ENCODE assay signal across 29 cellular contexts in the genomic region with DNA sequence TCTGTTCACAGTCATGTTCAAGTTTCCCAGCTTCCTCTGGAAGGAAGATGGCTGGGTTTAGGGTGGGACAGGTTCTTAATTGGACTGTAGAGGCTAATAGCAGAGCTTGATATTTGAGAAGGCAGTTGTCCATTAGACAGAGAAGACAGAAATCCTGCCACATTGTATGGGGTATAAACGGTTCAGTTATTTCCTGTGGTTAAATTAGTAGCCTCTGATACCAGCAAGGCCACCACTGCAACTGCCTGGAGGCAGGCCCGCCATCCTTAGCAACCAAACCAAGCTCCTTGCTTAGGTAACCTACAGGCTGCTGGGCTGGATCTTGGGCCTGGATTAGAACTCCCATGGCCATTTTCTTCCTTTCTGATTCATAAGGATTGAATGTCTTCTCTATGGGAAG.
"Had no signal": no experiment of that assay in that cellular context is flagged by ENCODE, and none has a peak within 500 bp of the region (broad histone marks: within the 10 kb centered on the region; RNA-seq: fewer than 3 reads in every experiment).

No MANE protein-coding gene starts in this region.

- H3K9me3 ChIP-seq: left ventricle myocardium inferior, mucosa of descending colon, pancreas, prostate gland, stomach, testis, thyroid gland, transverse colon, upper lobe of left lung, vagina had no signal

- H3K36me3 ChIP-seq: left ventricle myocardium inferior, pancreas, prostate gland, stomach, thyroid gland, transverse colon, upper lobe of left lung, vagina had no signal

- H3K4me1 ChIP-seq: left ventricle myocardium inferior, pancreas, prostate gland, stomach, testis, thyroid gland, transverse colon, upper lobe of left lung, vagina had no signal

- DNase-seq: hypothalamus; immature natural killer cell; kidney; left ventricle myocardium inferior; mesendoderm; midbrain; mucosa of descending colon; naive thymus-derived CD8-positive, alpha-beta T cell; nucleus accumbens; pancreas; posterior cingulate gyrus; retina; right cardiac atrium; stimulated activated CD4-positive, alpha-beta T cell treated with anti-CD3 and anti-CD28 coated beads, Interleukin-12 subunit alpha, Interleukin-12 subunit beta, amount 100 ng/mL, for 4 hours; stimulated activated CD4-positive, alpha-beta T cell treated with anti-CD3 and anti-CD28 coated beads, Interleukin-15, amount 100 ng/mL, for 24 hours; stimulated activated CD4-positive, alpha-beta T cell treated with anti-CD3 and anti-CD28 coated beads, Interleukin-2, amount 100 ng/mL, for 24 hours; stimulated activated CD4-positive, alpha-beta T cell treated with anti-CD3 and anti-CD28 coated beads, Interleukin-4, amount 100 ng/mL, for 1 hour; stimulated activated naive B cell treated with anti-CD40 and anti-IgM and Interleukin-4, amounts not matched to agents 10 μg/mL and 1 μg/mL and 100 μg/mL, for 72 hours; stimulated activated naive CD8-positive, alpha-beta T cell treated with anti-CD3 and anti-CD28 coated beads, Interleukin-15, Interleukin-2, amounts not matched to agents 100 U/mL and 50 U/mL, for 24 hours; stomach; testis; thyroid gland; transverse colon; upper lobe of left lung had no signal

- H3K4me3 ChIP-seq: left ventricle myocardium inferior, lung, mucosa of descending colon, pancreas, prostate gland, skin epidermis, stomach, testis, thyroid gland, transverse colon, upper lobe of left lung, vagina had no signal

- H3K27me3 ChIP-seq: pancreas, stomach, testis, thyroid gland, transverse colon, upper lobe of left lung, vagina had no signal

- H3K27ac ChIP-seq: left ventricle myocardium inferior, pancreas, prostate gland, skin epidermis, stomach, testis, thyroid gland, transverse colon, upper lobe of left lung, vagina had no signal

- ATAC-seq: mucosa of descending colon; naive thymus-derived CD8-positive, alpha-beta T cell; pancreas; right cardiac atrium; sciatic nerve; stimulated activated naive B cell treated with anti-CD40 and anti-IgM and Interleukin-4, amounts not matched to agents 10 μg/mL and 1 μg/mL and 100 μg/mL, for 72 hours; stimulated activated naive CD8-positive, alpha-beta T cell treated with anti-CD3 and anti-CD28 coated beads, Interleukin-15, Interleukin-2, amounts not matched to agents 100 U/mL and 50 U/mL, for 24 hours had no signal
